ENCODE assay signal across 8 cellular contexts in the genomic region with DNA sequence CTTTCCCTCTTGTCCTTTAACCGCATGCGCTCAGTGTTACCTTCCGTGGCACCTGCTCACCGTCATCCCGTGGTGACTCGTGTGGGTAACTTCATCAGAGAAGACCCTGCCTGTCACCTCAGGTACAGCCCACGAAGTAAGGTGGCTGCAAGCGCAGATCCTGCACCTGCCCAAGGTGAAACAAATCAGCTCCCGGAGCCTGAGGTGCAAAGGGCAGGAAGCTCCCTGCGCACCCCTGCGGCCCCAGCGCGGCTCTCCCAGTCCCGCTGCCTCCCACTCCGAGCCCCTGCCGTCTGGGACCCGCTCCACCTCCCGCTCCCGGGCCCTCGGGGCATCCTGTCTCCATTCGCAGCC.
A peak's percentile ranks its signal among the peaks of the same experiment; 100 is the strongest.
DNase-seq lines count a peak whose midpoint lies in the region; ATAC-seq and TF ChIP-seq lines count a peak whose summit lies in the region.

No MANE protein-coding gene starts in this region.

- ATAC-seq in naive B cell (ENCODE audit: low read depth in 2 of 2) (no peak), GM21529 (IDR thresholded peaks at IDR 0.05; ENCODE audit: unreplicated experiment) (no peak), HG03469 (IDR thresholded peaks at IDR 0.05; ENCODE audit: unreplicated experiment) (no peak)

- peaks cover 0 to 6% of the 10 kb centered on the region in 2 donors for H3K36me3 Mint-ChIP-seq in naive B cell

- POLR2A ChIA-PET in AG04449 (lab: Yijun Ruan, JAX): interaction anchor here (0.9 to 1.9 kb wide), 5 partner anchors 121 to 465 kb away, joined by 3 to 11 read pairs (median 6); a partner anchor contains a TSS

- peak overlapping the region; percentile 68 for H3K4me3 ChIP-seq in AG04449 (ENCODE audit: low read depth, low read length)
- H3K4me3 ChIP-seq in HFF-Myc (replicated peaks; ENCODE audit: low read depth, low read length): peak overlapping the region; percentile 54
- peak overlapping the region; percentile 51 for H3K4me3 ChIP-seq in choroid plexus epithelial cell (ENCODE audit: low read depth, low read length)

- H3K27me3 Mint-ChIP-seq in naive B cell: peaks cover 40 to 77% (median 64%) of the 10 kb centered on the region in 3 donors

- no peaks in the 10 kb centered on the region for H3K9me3 Mint-ChIP-seq in naive B cell

- H3K4me1 Mint-ChIP-seq in naive B cell: peaks cover 4 to 10% (median 7%) of the 10 kb centered on the region in 3 donors

- no peak for TF ChIP-seq CTCF in AG04449 (IDR thresholded peaks at IDR 0.05; ENCODE audit: insufficient read depth, low read length, missing control alignments)
- TF ChIP-seq CTCF in HFF-Myc (IDR thresholded peaks at IDR 0.05; ENCODE audit: low read depth, low read length, missing control alignments): no peak
- TF ChIP-seq CTCF in choroid plexus epithelial cell (conservative IDR thresholded peaks at IDR 0.05; ENCODE audit: low read depth, low read length): no peak

- no peak overlapping the region for H3K27ac Mint-ChIP-seq in naive B cell

- DNase-seq in AG04449 (ENCODE audit: low read depth, low spot score): no peak
- DNase-seq in HFF-Myc (ENCODE audit: extremely low read depth, low read depth): no peak
- DNase-seq in choroid plexus epithelial cell (ENCODE audit: low read depth): no peak
- no peak for DNase-seq in naive B cell
- DNase-seq in stimulated activated CD4-positive, alpha-beta T cell treated with anti-CD3 and anti-CD28 coated beads, Interleukin-4, amount 100 ng/mL, for 24 hours: no peak
- DNase-seq in islet precursor cell: no peak

- peak overlapping the region in 6 of 8 donors; percentile 30 to 70 (median 56) for H3K4me3 Mint-ChIP-seq in naive B cell

- CTCF ChIA-PET in AG04449 (lab: Yijun Ruan, JAX): interaction anchor here (0.8 to 6.8 kb wide), 80 partner anchors 10 to 505 kb away, joined by 3 to 555 read pairs (median 9); a partner anchor contains a TSS
